ENCODE assay signal across 22 cellular contexts in genomic region chr1:75174031-75174760, GRCh38. TPM values are rescaled to one million over a fixed set of nuclear protein-coding genes. Genes with fewer than 3 reads are reported as not detected.
"Had no signal": no experiment of that assay in that cellular context is flagged by ENCODE, and none has a peak within 500 bp of the region (broad histone marks: within the 10 kb centered on the region; RNA-seq: fewer than 3 reads in every experiment).

No MANE protein-coding gene starts in this region.

- H3K4me1 ChIP-seq: body of pancreas, esophagus squamous epithelium, thyroid gland, uterus had no signal

- H3K27ac Mint-ChIP-seq: activated CD8-positive, alpha-beta T cell treated with anti-CD3 and anti-CD28 coated beads for 36 hours; activated naive CD4-positive, alpha-beta T cell treated with anti-CD3 and anti-CD28 coated beads, Interleukin-2, amount 50 U/mL, for 72 hours; natural killer cell treated with Interleukin-12 subunit alpha and Interleukin-12 subunit beta and Interleukin-15 and Interleukin-18, amount 100 ng/mL, for 72 hours; stimulated activated memory B cell treated with anti-CD40 and anti-IgM and Interleukin-4, amounts not matched to agents 10 μg/mL and 1 μg/mL and 100 μg/mL, for 72 hours; WTC11 had no signal

- H3K27me3 ChIP-seq: body of pancreas, esophagus squamous epithelium, thyroid gland, uterus had no signal

- ATAC-seq: activated CD8-positive, alpha-beta T cell treated with anti-CD3 and anti-CD28 coated beads for 36 hours; activated naive CD4-positive, alpha-beta T cell treated with anti-CD3 and anti-CD28 coated beads, Interleukin-2, amount 50 U/mL, for 72 hours; body of pancreas; left ventricle myocardium superior; natural killer cell treated with Interleukin-12 subunit alpha and Interleukin-12 subunit beta and Interleukin-15 and Interleukin-18, amount 100 ng/mL, for 72 hours; stimulated activated memory B cell treated with anti-CD40 and anti-IgM and Interleukin-4, amounts not matched to agents 10 μg/mL and 1 μg/mL and 100 μg/mL, for 72 hours; WTC11 had no signal

- H3K36me3 ChIP-seq: esophagus squamous epithelium, thyroid gland, uterus had no signal

- H3K4me3 ChIP-seq: body of pancreas, coronary artery, esophagus squamous epithelium, thyroid gland, uterus had no signal

- H3K4me1 Mint-ChIP-seq: stimulated activated memory B cell treated with anti-CD40 and anti-IgM and Interleukin-4, amounts not matched to agents 10 μg/mL and 1 μg/mL and 100 μg/mL, for 72 hours had no signal

- H3K9me3 ChIP-seq: body of pancreas, thyroid gland, uterus had no signal

- H3K27ac ChIP-seq: body of pancreas, coronary artery, esophagus squamous epithelium, thyroid gland, uterus had no signal

- H3K36me3 Mint-ChIP-seq: natural killer cell treated with Interleukin-12 subunit alpha and Interleukin-12 subunit beta and Interleukin-15 and Interleukin-18, amount 100 ng/mL, for 72 hours; stimulated activated memory B cell treated with anti-CD40 and anti-IgM and Interleukin-4, amounts not matched to agents 10 μg/mL and 1 μg/mL and 100 μg/mL, for 72 hours; WTC11 had no signal

- H3K4me3 Mint-ChIP-seq: activated CD8-positive, alpha-beta T cell treated with anti-CD3 and anti-CD28 coated beads for 36 hours; natural killer cell treated with Interleukin-12 subunit alpha and Interleukin-12 subunit beta and Interleukin-15 and Interleukin-18, amount 100 ng/mL, for 72 hours; stimulated activated memory B cell treated with anti-CD40 and anti-IgM and Interleukin-4, amounts not matched to agents 10 μg/mL and 1 μg/mL and 100 μg/mL, for 72 hours; WTC11 had no signal

- H3K27me3 Mint-ChIP-seq: activated CD8-positive, alpha-beta T cell treated with anti-CD3 and anti-CD28 coated beads for 36 hours; natural killer cell treated with Interleukin-12 subunit alpha and Interleukin-12 subunit beta and Interleukin-15 and Interleukin-18, amount 100 ng/mL, for 72 hours had no signal

- DNase-seq: activated CD4-positive, alpha-beta T cell treated with anti-CD3 and anti-CD28 coated beads for 4 hours; activated CD8-positive, alpha-beta T cell treated with anti-CD3 and anti-CD28 coated beads for 36 hours; activated gamma-delta T cell; activated T-cell treated with anti-CD3 and anti-CD28 coated beads, Interleukin-2, amount 50 U/mL, for 48 hours; amniotic stem cell; body of pancreas; central memory CD4-positive, alpha-beta T cell; effector CD4-positive, alpha-beta T cell; esophagus squamous epithelium; foreskin melanocyte; left ventricle myocardium superior; mesendoderm; retina; thyroid gland; uterus had no signal

RNA-seq across cellular contexts. Expression of gene LHX8, which starts 40.0 kb away (rescaled TPM):
- total RNA-seq: activated CD8-positive, alpha-beta T cell treated with anti-CD3 and anti-CD28 coated beads for 36 hours; activated naive CD4-positive, alpha-beta T cell treated with anti-CD3 and anti-CD28 coated beads, Interleukin-2, amount 50 U/mL, for 72 hours; body of pancreas; endothelial cell of umbilical vein; kidney epithelial cell; left ventricle myocardium superior; natural killer cell treated with Interleukin-12 subunit alpha and Interleukin-12 subunit beta and Interleukin-15 and Interleukin-18, amount 100 ng/mL, for 72 hours had no signal
